In the genomic region with DNA sequence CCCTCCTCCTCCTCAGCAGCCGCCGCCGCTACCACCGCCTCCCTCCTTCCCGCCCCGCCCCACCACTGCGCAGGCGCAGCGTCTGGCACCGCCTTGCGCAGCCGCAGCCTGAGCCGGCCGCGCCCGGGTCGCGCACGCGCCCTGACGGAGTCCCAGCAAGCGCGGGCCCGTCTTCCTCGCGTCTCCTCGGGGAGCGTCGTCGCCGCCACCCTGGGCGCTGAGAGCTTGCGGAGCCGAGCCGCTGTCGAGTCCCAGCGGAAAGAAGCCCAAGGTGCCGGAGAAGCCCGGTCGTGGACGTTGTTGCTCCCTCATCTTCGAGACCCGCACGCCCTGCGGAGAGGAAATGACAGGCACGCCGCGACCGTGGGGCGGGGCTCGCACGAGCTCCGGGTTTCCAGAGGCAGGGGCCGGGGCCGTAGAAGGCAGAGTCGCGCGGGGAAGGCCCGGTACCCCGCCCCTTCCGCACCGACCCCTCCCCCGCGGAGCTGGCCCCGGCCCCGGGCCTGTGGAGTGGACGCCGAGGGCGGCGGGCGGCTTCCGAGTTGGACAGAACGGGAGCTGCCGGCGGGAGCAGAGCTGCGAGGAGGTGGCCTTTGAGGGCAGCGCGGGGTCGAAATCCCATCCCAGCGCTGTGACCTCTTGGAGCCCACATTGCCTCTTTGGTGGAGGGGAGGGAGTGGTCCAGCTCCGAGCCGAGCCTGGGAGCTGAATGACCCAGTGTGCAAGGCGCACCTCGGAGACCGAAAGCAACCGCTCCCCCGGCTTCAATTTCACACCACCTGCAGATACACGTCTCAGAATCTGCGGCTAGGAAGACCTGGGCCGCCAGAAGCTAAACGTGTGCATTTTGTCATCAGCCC, we compare ENCODE assay signal across 1 cellular context.
TF ChIP-seq lines count a peak whose summit lies in the region.

No MANE protein-coding gene starts in this region.

TF ChIP-seq in HepG2, 621 proteins besides CTCF, POLR2A, EP300 and RAD21 (continued from another document and continues in another):
- TF ChIP-seq ZNF609 (CRISPR knock-in tag; IDR thresholded peaks at IDR 0.05; ENCODE audit: borderline replicate concordance) (peak; percentile 32; the same call in 1 of the 2 replicates), STAT5B (CRISPR knock-in tag; IDR thresholded peaks at IDR 0.05) (no peak), GPBP1L1 (CRISPR knock-in tag; IDR thresholded peaks at IDR 0.05) (no peak), DMAP1 (CRISPR knock-in tag; IDR thresholded peaks at IDR 0.05) (peak; percentile 84), MXD1 (CRISPR knock-in tag; IDR thresholded peaks at IDR 0.05) (peak; percentile 90), ZKSCAN8 (CRISPR knock-in tag; IDR thresholded peaks at IDR 0.05; ENCODE audit: borderline replicate concordance) (no peak), KLF13 (CRISPR knock-in tag; IDR thresholded peaks at IDR 0.05) (0 out of 2 replicates have a peak, but pooled peaks have one; percentile 28), SP5 (CRISPR knock-in tag; IDR thresholded peaks at IDR 0.05; ENCODE audit: borderline replicate concordance, low read depth) (peak; percentile 51; the same call in 1 of the 2 replicates), FOXC1 (CRISPR knock-in tag; IDR thresholded peaks at IDR 0.05; ENCODE audit: borderline replicate concordance) (peak; percentile 85; the same call in 1 of the 2 replicates), ZBTB20 (CRISPR knock-in tag; IDR thresholded peaks at IDR 0.05; ENCODE audit: borderline replicate concordance, low read depth) (0 out of 2 replicates have a peak, but pooled peaks have one; percentile 27), PAXIP1 (CRISPR knock-in tag; conservative IDR thresholded peaks at IDR 0.05) (peak; percentile 27), THAP9 (CRISPR knock-in tag; IDR thresholded peaks at IDR 0.05; ENCODE audit: borderline replicate concordance) (peak; percentile 69; the same call in 1 of the 2 replicates), GATAD1 (CRISPR knock-in tag; IDR thresholded peaks at IDR 0.05) (peak; percentile 65; the same call in 1 of the 2 replicates), SRSF9 (IDR thresholded peaks at IDR 0.05; ENCODE audit: borderline replicate concordance, insufficient read depth, low read depth, low read length, poor library complexity, severe bottlenecking) (no peak), ZNF552 (CRISPR knock-in tag; IDR thresholded peaks at IDR 0.05; ENCODE audit: borderline replicate concordance) (peak; percentile 74), ZNF234 (CRISPR knock-in tag; conservative IDR thresholded peaks at IDR 0.05) (0 out of 2 replicates have a peak, but pooled peaks have one; percentile 43), ZNF773 (CRISPR knock-in tag; IDR thresholded peaks at IDR 0.05; ENCODE audit: borderline replicate concordance) (0 out of 2 replicates have a peak, but pooled peaks have one; percentile 60), SALL1 (CRISPR knock-in tag; IDR thresholded peaks at IDR 0.05) (peak; percentile 90), FOXM1 (CRISPR knock-in tag; IDR thresholded peaks at IDR 0.05) (no peak), SKI (IDR thresholded peaks at IDR 0.05; ENCODE audit: partially characterized antibody) (no peak), HDAC2 (CRISPR knock-in tag; IDR thresholded peaks at IDR 0.05) (peak; percentile 65; the same call in 1 of the 2 replicates), SP4 (CRISPR knock-in tag; IDR thresholded peaks at IDR 0.05) (peak; percentile 57), PITX1 (CRISPR knock-in tag; IDR thresholded peaks at IDR 0.05) (peak; percentile 30; the same call in 1 of the 2 replicates), CCAR2 (optimal IDR thresholded peaks at IDR 0.05; ENCODE audit: low read depth, low read length) (no peak)
- TF ChIP-seq, protein P1, sequence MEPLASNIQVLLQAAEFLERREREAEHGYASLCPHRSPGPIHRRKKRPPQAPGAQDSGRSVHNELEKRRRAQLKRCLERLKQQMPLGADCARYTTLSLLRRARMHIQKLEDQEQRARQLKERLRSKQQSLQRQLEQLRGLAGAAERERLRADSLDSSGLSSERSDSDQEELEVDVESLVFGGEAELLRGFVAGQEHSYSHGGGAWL (CRISPR knock-in tag; IDR thresholded peaks at IDR 0.05): no peak; the same call in 1 of the 2 replicates
- TF ChIP-seq, protein P2, sequence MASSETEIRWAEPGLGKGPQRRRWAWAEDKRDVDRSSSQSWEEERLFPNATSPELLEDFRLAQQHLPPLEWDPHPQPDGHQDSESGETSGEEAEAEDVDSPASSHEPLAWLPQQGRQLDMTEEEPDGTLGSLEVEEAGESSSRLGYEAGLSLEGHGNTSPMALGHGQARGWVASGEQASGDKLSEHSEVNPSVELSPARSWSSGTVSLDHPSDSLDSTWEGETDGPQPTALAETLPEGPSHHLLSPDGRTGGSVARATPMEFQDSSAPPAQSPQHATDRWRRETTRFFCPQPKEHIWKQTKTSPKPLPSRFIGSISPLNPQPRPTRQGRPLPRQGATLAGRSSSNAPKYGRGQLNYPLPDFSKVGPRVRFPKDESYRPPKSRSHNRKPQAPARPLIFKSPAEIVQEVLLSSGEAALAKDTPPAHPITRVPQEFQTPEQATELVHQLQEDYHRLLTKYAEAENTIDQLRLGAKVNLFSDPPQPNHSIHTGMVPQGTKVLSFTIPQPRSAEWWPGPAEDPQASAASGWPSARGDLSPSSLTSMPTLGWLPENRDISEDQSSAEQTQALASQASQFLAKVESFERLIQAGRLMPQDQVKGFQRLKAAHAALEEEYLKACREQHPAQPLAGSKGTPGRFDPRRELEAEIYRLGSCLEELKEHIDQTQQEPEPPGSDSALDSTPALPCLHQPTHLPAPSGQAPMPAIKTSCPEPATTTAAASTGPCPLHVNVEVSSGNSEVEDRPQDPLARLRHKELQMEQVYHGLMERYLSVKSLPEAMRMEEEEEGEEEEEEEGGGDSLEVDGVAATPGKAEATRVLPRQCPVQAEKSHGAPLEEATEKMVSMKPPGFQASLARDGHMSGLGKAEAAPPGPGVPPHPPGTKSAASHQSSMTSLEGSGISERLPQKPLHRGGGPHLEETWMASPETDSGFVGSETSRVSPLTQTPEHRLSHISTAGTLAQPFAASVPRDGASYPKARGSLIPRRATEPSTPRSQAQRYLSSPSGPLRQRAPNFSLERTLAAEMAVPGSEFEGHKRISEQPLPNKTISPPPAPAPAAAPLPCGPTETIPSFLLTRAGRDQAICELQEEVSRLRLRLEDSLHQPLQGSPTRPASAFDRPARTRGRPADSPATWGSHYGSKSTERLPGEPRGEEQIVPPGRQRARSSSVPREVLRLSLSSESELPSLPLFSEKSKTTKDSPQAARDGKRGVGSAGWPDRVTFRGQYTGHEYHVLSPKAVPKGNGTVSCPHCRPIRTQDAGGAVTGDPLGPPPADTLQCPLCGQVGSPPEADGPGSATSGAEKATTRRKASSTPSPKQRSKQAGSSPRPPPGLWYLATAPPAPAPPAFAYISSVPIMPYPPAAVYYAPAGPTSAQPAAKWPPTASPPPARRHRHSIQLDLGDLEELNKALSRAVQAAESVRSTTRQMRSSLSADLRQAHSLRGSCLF (CRISPR knock-in tag; IDR thresholded peaks at IDR 0.05; ENCODE audit: borderline replicate concordance): peak; percentile 86; the same call in 1 of the 2 replicates
- TF ChIP-seq, protein P3, sequence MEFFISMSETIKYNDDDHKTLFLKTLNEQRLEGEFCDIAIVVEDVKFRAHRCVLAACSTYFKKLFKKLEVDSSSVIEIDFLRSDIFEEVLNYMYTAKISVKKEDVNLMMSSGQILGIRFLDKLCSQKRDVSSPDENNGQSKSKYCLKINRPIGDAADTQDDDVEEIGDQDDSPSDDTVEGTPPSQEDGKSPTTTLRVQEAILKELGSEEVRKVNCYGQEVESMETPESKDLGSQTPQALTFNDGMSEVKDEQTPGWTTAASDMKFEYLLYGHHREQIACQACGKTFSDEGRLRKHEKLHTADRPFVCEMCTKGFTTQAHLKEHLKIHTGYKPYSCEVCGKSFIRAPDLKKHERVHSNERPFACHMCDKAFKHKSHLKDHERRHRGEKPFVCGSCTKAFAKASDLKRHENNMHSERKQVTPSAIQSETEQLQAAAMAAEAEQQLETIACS (CRISPR knock-in tag; IDR thresholded peaks at IDR 0.05): peak; percentile 88
